ENCODE assay signal across 5 cellular contexts in genomic region chr13:52298278-52298677, GRCh38.
A peak's percentile ranks its signal among the peaks of the same experiment; 100 is the strongest.
DNase-seq lines count a peak whose midpoint lies in the region; ATAC-seq, FAIRE-seq and TF ChIP-seq lines count a peak whose summit lies in the region.
"Not testable (repeated sequence)": the region's sequence is repeated elsewhere in the genome, so short reads cannot be mapped to it uniquely, and the experiment has no call there.

No MANE protein-coding gene starts in this region.

- H3K36me3 ChIP-seq in K562 (ENCODE audit: control insufficient read depth, insufficient read depth, low read length), result not testable (repeated sequence)

- POLR2A ChIA-PET in K562 (lab: Yijun Ruan, JAX), result not testable (repeated sequence)

- H4K20me1 ChIP-seq in K562 (replicated peaks; ENCODE audit: control insufficient read depth, insufficient read depth, low read length), result not testable (repeated sequence)

- not testable (repeated sequence) for H3K4me1 ChIP-seq in K562 (replicated peaks in 1 of 2; ENCODE audit: control insufficient read depth in 2 of 2, insufficient read depth in 2 of 2, low read length in 2 of 2)

- DNase-seq in H54 (ENCODE audit: insufficient read length, low spot score), result not testable (repeated sequence)
- DNase-seq in OCI-M1 (lab: John Stamatoyannopoulos, UW), result peak; percentile 52
- peak in 1 of 4 experiments; percentile 2 for DNase-seq in K562 (ENCODE audit: extremely low read depth in 1 of 4, low spot score in 3 of 4)
- peak; percentile 13 for DNase-seq in fibroblast of mammary gland (ENCODE audit: low read depth)
- peak; percentile 23 for DNase-seq in myocyte (ENCODE audit: low read depth)

- not testable (repeated sequence) for TF ChIP-seq RAD21 in K562 (CRISPR knock-in tag; conservative IDR thresholded peaks at IDR 0.05 in 1 of 2, IDR thresholded peaks at IDR 0.05 in 1 of 2)

- H3K27ac ChIP-seq in K562 (ENCODE audit: extremely low read depth, low read depth, low read length), result not testable (repeated sequence)

- not testable (repeated sequence) for H3K27me3 ChIP-seq in K562 (ENCODE audit: control insufficient read depth in 2 of 2, insufficient read depth in 2 of 2, low read length in 2 of 2)

- H3K4me3 ChIP-seq in K562; fibroblast of mammary gland (ENCODE audit: control insufficient read depth, low read depth, low read length): not testable (repeated sequence)

- not testable (repeated sequence) for TF ChIP-seq EP300 in K562 (IDR thresholded peaks at IDR 0.05; ENCODE audit: low read length)

- not testable (repeated sequence) for H3K9me1 ChIP-seq in K562 (ENCODE audit: control insufficient read depth, insufficient read depth, low read length)

- not testable (repeated sequence) for BruUV-seq in K562 (replicated peaks; lab: Mats Ljungman, UMichigan)

- H3K79me2 ChIP-seq in K562 (ENCODE audit: control insufficient read depth, insufficient read depth, low read length), result not testable (repeated sequence)

- ATAC-seq in K562, result peak; percentile 50; the same call in 1 of the 3 replicates

- TF ChIP-seq POLR2A in H54 (IDR thresholded peaks at IDR 0.05; ENCODE audit: low read depth, low read length); K562 (conservative IDR thresholded peaks at IDR 0.05): not testable (repeated sequence)

- in situ Hi-C loops in K562 (cut with MboI), result not testable (repeated sequence)

- not testable (repeated sequence) for H3K9me3 ChIP-seq in K562 (replicated peaks; ENCODE audit: control insufficient read depth, insufficient read depth, low read depth, low read length)

- FAIRE-seq in H54 (lab: Jason Lieb, UNC), result peak; percentile 36
- FAIRE-seq in K562 (lab: Jason Lieb, UNC), result peak; percentile 62

- not testable (repeated sequence) for H2AFZ ChIP-seq in K562 (ENCODE audit: low read depth, low read length)

- TF ChIP-seq CTCF in K562 (IDR thresholded peaks at IDR 0.05 in 2 of 3, conservative IDR thresholded peaks at IDR 0.05 in 1 of 3; ENCODE audit: insufficient read depth in 2 of 3, low read depth in 1 of 3, low read length in 3 of 3); fibroblast of mammary gland (conservative IDR thresholded peaks at IDR 0.05; ENCODE audit: control insufficient read depth, insufficient read depth, low read depth, low read length): not testable (repeated sequence)

- intact Hi-C loops in K562 (cut with micrococcal nuclease), result not testable (repeated sequence)

- H3K4me2 ChIP-seq in K562 (ENCODE audit: insufficient read depth, low read length), result not testable (repeated sequence)

- CTCF ChIA-PET in K562 (lab: Yijun Ruan, JAX; ENCODE audit: low intra/inter-chr PET ratio), result not testable (repeated sequence)

- H3K9ac ChIP-seq in K562 (ENCODE audit: insufficient read depth in 1 of 2, low read depth in 2 of 2, low read length in 2 of 2), result not testable (repeated sequence)

- 15% methylated on average over 3 of the region's 4 CpGs for WGBS in K562 (ENCODE audit: insufficient coverage, low coverage, missing lambda C conversion rate)
